ENCODE assay signal across 1 cellular context in the genomic region with DNA sequence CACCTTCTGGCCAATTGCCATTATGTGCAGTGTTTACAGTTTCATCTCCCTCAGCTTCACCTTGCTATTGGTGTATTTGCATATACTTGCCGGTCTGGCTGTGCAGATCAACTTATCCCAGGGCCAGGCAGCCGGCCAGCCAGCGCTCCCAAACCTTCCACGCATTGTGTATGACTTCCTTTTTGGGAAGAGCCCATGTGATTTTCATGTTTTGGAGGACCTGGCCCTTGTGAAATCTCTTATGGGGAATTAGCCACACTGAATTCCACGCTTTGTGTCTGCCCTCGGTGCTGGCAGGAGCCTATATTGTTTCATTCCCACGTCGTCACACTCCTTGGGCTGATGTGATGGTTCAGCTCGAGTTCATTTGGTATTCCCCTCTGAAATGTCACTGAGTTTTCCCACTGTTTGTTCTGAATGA.
TF ChIP-seq lines count a peak whose summit lies in the region.

No MANE protein-coding gene starts in this region.

TF ChIP-seq in GM23338, 12 proteins besides CTCF, POLR2A, EP300 and RAD21 (continued from another document):
- TF ChIP-seq, protein P1, sequence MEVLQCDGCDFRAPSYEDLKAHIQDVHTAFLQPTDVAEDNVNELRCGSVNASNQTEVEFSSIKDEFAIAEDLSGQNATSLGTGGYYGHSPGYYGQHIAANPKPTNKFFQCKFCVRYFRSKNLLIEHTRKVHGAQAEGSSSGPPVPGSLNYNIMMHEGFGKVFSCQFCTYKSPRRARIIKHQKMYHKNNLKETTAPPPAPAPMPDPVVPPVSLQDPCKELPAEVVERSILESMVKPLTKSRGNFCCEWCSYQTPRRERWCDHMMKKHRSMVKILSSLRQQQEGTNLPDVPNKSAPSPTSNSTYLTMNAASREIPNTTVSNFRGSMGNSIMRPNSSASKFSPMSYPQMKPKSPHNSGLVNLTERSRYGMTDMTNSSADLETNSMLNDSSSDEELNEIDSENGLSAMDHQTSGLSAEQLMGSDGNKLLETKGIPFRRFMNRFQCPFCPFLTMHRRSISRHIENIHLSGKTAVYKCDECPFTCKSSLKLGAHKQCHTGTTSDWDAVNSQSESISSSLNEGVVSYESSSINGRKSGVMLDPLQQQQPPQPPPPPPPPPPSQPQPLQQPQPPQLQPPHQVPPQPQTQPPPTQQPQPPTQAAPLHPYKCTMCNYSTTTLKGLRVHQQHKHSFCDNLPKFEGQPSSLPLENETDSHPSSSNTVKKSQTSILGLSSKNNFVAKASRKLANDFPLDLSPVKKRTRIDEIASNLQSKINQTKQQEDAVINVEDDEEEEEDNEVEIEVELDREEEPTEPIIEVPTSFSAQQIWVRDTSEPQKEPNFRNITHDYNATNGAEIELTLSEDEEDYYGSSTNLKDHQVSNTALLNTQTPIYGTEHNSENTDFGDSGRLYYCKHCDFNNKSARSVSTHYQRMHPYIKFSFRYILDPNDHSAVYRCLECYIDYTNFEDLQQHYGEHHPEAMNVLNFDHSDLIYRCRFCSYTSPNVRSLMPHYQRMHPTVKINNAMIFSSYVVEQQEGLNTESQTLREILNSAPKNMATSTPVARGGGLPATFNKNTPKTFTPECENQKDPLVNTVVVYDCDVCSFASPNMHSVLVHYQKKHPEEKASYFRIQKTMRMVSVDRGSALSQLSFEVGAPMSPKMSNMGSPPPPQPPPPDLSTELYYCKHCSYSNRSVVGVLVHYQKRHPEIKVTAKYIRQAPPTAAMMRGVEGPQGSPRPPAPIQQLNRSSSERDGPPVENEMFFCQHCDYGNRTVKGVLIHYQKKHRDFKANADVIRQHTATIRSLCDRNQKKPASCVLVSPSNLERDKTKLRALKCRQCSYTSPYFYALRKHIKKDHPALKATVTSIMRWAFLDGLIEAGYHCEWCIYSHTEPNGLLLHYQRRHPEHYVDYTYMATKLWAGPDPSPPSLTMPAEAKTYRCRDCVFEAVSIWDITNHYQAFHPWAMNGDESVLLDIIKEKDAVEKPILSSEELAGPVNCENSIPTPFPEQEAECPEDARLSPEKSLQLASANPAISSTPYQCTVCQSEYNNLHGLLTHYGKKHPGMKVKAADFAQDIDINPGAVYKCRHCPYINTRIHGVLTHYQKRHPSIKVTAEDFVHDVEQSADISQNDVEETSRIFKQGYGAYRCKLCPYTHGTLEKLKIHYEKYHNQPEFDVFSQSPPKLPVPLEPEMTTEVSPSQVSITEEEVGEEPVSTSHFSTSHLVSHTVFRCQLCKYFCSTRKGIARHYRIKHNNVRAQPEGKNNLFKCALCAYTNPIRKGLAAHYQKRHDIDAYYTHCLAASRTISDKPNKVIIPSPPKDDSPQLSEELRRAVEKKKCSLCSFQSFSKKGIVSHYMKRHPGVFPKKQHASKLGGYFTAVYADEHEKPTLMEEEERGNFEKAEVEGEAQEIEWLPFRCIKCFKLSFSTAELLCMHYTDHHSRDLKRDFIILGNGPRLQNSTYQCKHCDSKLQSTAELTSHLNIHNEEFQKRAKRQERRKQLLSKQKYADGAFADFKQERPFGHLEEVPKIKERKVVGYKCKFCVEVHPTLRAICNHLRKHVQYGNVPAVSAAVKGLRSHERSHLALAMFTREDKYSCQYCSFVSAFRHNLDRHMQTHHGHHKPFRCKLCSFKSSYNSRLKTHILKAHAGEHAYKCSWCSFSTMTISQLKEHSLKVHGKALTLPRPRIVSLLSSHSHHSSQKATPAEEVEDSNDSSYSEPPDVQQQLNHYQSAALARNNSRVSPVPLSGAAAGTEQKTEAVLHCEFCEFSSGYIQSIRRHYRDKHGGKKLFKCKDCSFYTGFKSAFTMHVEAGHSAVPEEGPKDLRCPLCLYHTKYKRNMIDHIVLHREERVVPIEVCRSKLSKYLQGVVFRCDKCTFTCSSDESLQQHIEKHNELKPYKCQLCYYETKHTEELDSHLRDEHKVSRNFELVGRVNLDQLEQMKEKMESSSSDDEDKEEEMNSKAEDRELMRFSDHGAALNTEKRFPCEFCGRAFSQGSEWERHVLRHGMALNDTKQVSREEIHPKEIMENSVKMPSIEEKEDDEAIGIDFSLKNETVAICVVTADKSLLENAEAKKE (CRISPR knock-in tag; IDR thresholded peaks at IDR 0.05): no peak
- TF ChIP-seq EZH2 (IDR thresholded peaks at IDR 0.05; ENCODE audit: low read depth, unreplicated experiment): no peak
- no peak for TF ChIP-seq STAT1 (IDR thresholded peaks at IDR 0.05; ENCODE audit: unreplicated experiment)
- no peak for TF ChIP-seq CREB1 (CRISPR knock-in tag; IDR thresholded peaks at IDR 0.05; ENCODE audit: low read depth)
- TF ChIP-seq, protein P2, sequence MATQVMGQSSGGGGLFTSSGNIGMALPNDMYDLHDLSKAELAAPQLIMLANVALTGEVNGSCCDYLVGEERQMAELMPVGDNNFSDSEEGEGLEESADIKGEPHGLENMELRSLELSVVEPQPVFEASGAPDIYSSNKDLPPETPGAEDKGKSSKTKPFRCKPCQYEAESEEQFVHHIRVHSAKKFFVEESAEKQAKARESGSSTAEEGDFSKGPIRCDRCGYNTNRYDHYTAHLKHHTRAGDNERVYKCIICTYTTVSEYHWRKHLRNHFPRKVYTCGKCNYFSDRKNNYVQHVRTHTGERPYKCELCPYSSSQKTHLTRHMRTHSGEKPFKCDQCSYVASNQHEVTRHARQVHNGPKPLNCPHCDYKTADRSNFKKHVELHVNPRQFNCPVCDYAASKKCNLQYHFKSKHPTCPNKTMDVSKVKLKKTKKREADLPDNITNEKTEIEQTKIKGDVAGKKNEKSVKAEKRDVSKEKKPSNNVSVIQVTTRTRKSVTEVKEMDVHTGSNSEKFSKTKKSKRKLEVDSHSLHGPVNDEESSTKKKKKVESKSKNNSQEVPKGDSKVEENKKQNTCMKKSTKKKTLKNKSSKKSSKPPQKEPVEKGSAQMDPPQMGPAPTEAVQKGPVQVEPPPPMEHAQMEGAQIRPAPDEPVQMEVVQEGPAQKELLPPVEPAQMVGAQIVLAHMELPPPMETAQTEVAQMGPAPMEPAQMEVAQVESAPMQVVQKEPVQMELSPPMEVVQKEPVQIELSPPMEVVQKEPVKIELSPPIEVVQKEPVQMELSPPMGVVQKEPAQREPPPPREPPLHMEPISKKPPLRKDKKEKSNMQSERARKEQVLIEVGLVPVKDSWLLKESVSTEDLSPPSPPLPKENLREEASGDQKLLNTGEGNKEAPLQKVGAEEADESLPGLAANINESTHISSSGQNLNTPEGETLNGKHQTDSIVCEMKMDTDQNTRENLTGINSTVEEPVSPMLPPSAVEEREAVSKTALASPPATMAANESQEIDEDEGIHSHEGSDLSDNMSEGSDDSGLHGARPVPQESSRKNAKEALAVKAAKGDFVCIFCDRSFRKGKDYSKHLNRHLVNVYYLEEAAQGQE (IDR thresholded peaks at IDR 0.05; ENCODE audit: unreplicated experiment): no peak
- TF ChIP-seq, protein P3, sequence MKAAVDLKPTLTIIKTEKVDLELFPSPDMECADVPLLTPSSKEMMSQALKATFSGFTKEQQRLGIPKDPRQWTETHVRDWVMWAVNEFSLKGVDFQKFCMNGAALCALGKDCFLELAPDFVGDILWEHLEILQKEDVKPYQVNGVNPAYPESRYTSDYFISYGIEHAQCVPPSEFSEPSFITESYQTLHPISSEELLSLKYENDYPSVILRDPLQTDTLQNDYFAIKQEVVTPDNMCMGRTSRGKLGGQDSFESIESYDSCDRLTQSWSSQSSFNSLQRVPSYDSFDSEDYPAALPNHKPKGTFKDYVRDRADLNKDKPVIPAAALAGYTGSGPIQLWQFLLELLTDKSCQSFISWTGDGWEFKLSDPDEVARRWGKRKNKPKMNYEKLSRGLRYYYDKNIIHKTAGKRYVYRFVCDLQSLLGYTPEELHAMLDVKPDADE (IDR thresholded peaks at IDR 0.05): no peak
- no peak for TF ChIP-seq JUNB (IDR thresholded peaks at IDR 0.05; ENCODE audit: unreplicated experiment)
